Comparison of ENCODE assay signal across 17 cellular contexts in genomic region chr17:802901-803881, GRCh38.
"Had no signal": no experiment of that assay in that cellular context is flagged by ENCODE, and none has a peak within 500 bp of the region (broad histone marks: within the 10 kb centered on the region; RNA-seq: fewer than 3 reads in every experiment).

No MANE protein-coding gene starts in this region.

- H3K9me3 ChIP-seq: ascending aorta, left ventricle myocardium inferior, stomach, testis, upper lobe of right lung had no signal

- H3K4me1 ChIP-seq: ascending aorta, left ventricle myocardium inferior, stomach, testis, upper lobe of right lung had no signal

- H3K4me3 ChIP-seq: ascending aorta, left ventricle myocardium inferior, stomach, testis, upper lobe of right lung had no signal

- DNase-seq: activated CD4-positive, alpha-beta T cell treated with anti-CD3 and anti-CD28 coated beads for 1 hour; activated CD4-positive, alpha-beta T cell treated with anti-CD3 and anti-CD28 coated beads, Interleukin-2, amount 50 U/mL, for 48 hours; activated CD8-positive, alpha-beta memory T cell treated with anti-CD3 and anti-CD28 coated beads, Interleukin-2, amount 10 ng/mL, durations not matched to agents 7 days and 5 days; activated naive CD4-positive, alpha-beta T cell treated with anti-CD3 and anti-CD28 coated beads, Interleukin-2, amount 10 ng/mL, durations not matched to agents 7 days and 5 days; activated T-cell treated with anti-CD3 and anti-CD28 coated beads, Interleukin-2, amount 50 U/mL, for 1 hour; hippocampal formation; kidney; left ventricle myocardium inferior; naive thymus-derived CD8-positive, alpha-beta T cell; occipital lobe; stomach; T-cell; T-helper 9 cell; testis; upper lobe of right lung had no signal

- H3K27me3 ChIP-seq: ascending aorta, stomach, testis, upper lobe of right lung had no signal

- FAIRE-seq: kidney had no signal

- ATAC-seq: activated CD8-positive, alpha-beta memory T cell treated with anti-CD3 and anti-CD28 coated beads, Interleukin-2, amount 10 ng/mL, durations not matched to agents 7 days and 5 days; naive thymus-derived CD8-positive, alpha-beta T cell; sciatic nerve; T-cell; upper lobe of right lung had no signal

- H3K36me3 ChIP-seq: ascending aorta, upper lobe of right lung had no signal

- H3K27ac ChIP-seq: ascending aorta, left ventricle myocardium inferior, stomach, testis, upper lobe of right lung had no signal
